ENCODE assay signal across 10 cellular contexts in genomic region chr14:91352101-91352500, GRCh38.
DNase-seq lines count a peak whose midpoint lies in the region; ATAC-seq and TF ChIP-seq lines count a peak whose summit lies in the region.
"Had no signal": no experiment of that assay in that cellular context is flagged by ENCODE, and none has a peak within 500 bp of the region (broad histone marks: within the 10 kb centered on the region; RNA-seq: fewer than 3 reads in every experiment).

No MANE protein-coding gene starts in this region.

- H2AFZ ChIP-seq in neural progenitor cell (replicated peaks), result no peak overlapping the region

- H3K36me3 ChIP-seq in esophagus (ENCODE audit: control insufficient read depth in 2 of 2, insufficient read depth in 2 of 2, low read length in 1 of 2) (no peaks in the 10 kb centered on the region), neural progenitor cell (no peaks in the 10 kb centered on the region)

- no peak for ATAC-seq in HG02938 (IDR thresholded peaks at IDR 0.05; ENCODE audit: unreplicated experiment)
- no peak for ATAC-seq in HG03354 (IDR thresholded peaks at IDR 0.05; ENCODE audit: poor library complexity, severe bottlenecking, unreplicated experiment)
- ATAC-seq in left colon, result no peak
- ATAC-seq: K562 had no signal

- H3K27ac Mint-ChIP-seq in neural progenitor cell (peak overlapping the region; percentile 95), endothelial cell (ENCODE audit: unreplicated experiment) (no peak overlapping the region)

- H3K36me3 Mint-ChIP-seq in neural progenitor cell (peaks cover 12% of the 10 kb centered on the region), endothelial cell (ENCODE audit: low read depth, unreplicated experiment) (peaks cover 8% of the 10 kb centered on the region)

- H3K4me1 ChIP-seq in esophagus (ENCODE audit: control insufficient read depth in 2 of 2, insufficient read depth in 2 of 2, low read length in 1 of 2) (peaks cover 5 to 13% of the 10 kb centered on the region in 2 donors), neural progenitor cell (peaks cover 45% of the 10 kb centered on the region)

- H3K9me3 ChIP-seq in esophagus (ENCODE audit: control insufficient read depth in 2 of 2, insufficient read depth in 1 of 2, low read depth in 1 of 2, low read length in 1 of 2), result no peaks in the 10 kb centered on the region
- H3K9me3 ChIP-seq in neural progenitor cell (ENCODE audit: low read depth), result no peaks in the 10 kb centered on the region

- WGBS in esophagus, 2 donors, result 26 to 40% methylated on average over 18 of the region's 18 CpGs

- H3K4me1 Mint-ChIP-seq in neural progenitor cell (peaks cover 76% of the 10 kb centered on the region), endothelial cell (ENCODE audit: unreplicated experiment) (peaks cover 23% of the 10 kb centered on the region)

- peak overlapping the region; percentile 1 to 58 for H3K27ac ChIP-seq in esophagus (ENCODE audit: low read depth in 2 of 2, low read length in 1 of 2)
- H3K27ac ChIP-seq in neural progenitor cell, result peak overlapping the region; percentile 44

- peaks cover 7% of the 10 kb centered on the region for H3K27me3 Mint-ChIP-seq in neural progenitor cell (ENCODE audit: insufficient read depth, low read depth)
- peaks cover 6% of the 10 kb centered on the region for H3K27me3 Mint-ChIP-seq in endothelial cell (ENCODE audit: unreplicated experiment)

- H4K20me1 ChIP-seq in neural progenitor cell (ENCODE audit: low read depth), result peaks cover 56% of the 10 kb centered on the region

- peak overlapping the region; percentile 9 for H3K9ac ChIP-seq in neural progenitor cell

- H3K4me3 ChIP-seq in esophagus (ENCODE audit: low read depth in 1 of 2, low read length in 2 of 2) (no peak overlapping the region), neural progenitor cell (no peak overlapping the region)
- H3K4me3 ChIP-seq: K562 had no signal

- intact Hi-C loops in left colon (cut with DNase I, micrococcal nuclease), result no loop called here

- peaks cover 63% of the 10 kb centered on the region for H3K79me2 ChIP-seq in neural progenitor cell (ENCODE audit: low read depth)

- DNase-seq in EH (ENCODE audit: low read depth) (peak; percentile 7), NCI-H510A (lab: John Stamatoyannopoulos, UW) (peak; percentile 32), neural progenitor cell (ENCODE audit: low spot score) (peak; percentile 49), left colon (no peak), endothelial cell (ENCODE audit: low spot score) (no peak)
- DNase-seq: head of caudate nucleus had no signal

- peak overlapping the region; percentile 11 for H3K4me2 ChIP-seq in neural progenitor cell

- H3F3A ChIP-seq in neural progenitor cell (ENCODE audit: low read depth), result peaks cover 31% of the 10 kb centered on the region

- H3K27me3 ChIP-seq in esophagus (ENCODE audit: control insufficient read depth in 1 of 2, insufficient read depth in 2 of 2, low read length in 2 of 2) (no peaks in the 10 kb centered on the region), neural progenitor cell (no peaks in the 10 kb centered on the region)

- H3K4me3 Mint-ChIP-seq in neural progenitor cell (no peak overlapping the region), endothelial cell (ENCODE audit: unreplicated experiment) (no peak overlapping the region)

- TF ChIP-seq CTCF in neural progenitor cell (IDR thresholded peaks at IDR 0.05), result no peak
- TF ChIP-seq CTCF in endothelial cell (IDR thresholded peaks at IDR 0.05; ENCODE audit: unreplicated experiment), result no peak

- no peaks in the 10 kb centered on the region for H3K9me3 Mint-ChIP-seq in neural progenitor cell
- H3K9me3 Mint-ChIP-seq in endothelial cell (ENCODE audit: unreplicated experiment), result no peaks in the 10 kb centered on the region

Comparison
In these comparisons a context has a peak if more than half of its experiments do, and no peak if none do; other contexts are left out.
1. DNase-seq: peak in EH (single experiment), NCI-H510A (single experiment) and neural progenitor cell (single experiment); none in left colon (0 of 2) and endothelial cell (single experiment).